Comparison of ENCODE assay signal across 8 cellular contexts in the genomic region with DNA sequence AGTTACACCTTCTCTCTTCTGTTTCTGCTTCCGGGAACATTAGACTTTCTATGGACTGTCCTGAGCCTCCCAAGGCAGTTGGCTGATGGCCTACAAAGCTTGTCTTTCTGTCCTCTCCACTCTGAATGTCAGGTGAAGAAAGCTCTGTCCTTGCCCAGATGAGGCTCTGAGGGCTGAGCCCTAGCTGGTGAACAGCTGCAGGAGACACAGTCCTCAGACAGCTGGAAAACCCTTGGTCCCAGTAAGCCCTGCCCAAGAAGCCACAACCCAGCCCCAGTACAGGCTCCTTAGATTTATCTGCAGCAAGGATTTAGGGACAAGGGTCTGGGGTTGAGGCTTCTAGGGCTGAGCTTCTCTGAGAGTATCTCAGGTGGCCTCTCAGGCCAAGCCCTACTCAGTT. TPM values are rescaled to one million over a fixed set of nuclear protein-coding genes. Genes with fewer than 3 reads are reported as not detected.
"Had no signal": no experiment of that assay in that cellular context is flagged by ENCODE, and none has a peak within 500 bp of the region (broad histone marks: within the 10 kb centered on the region; RNA-seq: fewer than 3 reads in every experiment).

No MANE protein-coding gene starts in this region.

RNA-seq across cellular contexts. Expression of a gene that starts 26.3 kb away (rescaled TPM):
- total RNA-seq: activated B cell treated with CpG ODN at 0.5 μM for 24 hours; activated CD4-positive, alpha-beta T cell treated with anti-CD3 and anti-CD28 coated beads, Interleukin-2, amount 10 ng/mL, durations not matched to agents 24 days and 14 days; activated CD8-positive, alpha-beta memory T cell treated with anti-CD3 and anti-CD28 coated beads, Interleukin-2, amount 10 ng/mL, durations not matched to agents 7 days and 5 days; activated T-helper 1 cell treated with anti-CD3 and anti-CD28 coated beads, Interleukin-12 subunit alpha, Interleukin-12 subunit beta, Interleukin-2, Interleukin-4 antibody, amounts not matched to agents 30 ng/mL and 10 ng/mL and 1 ng/mL, durations not matched to agents 14 hours and 24 hours and 36 hours; aorta; body of pancreas; Peyer's patch; T-cell had no signal
- polyA plus RNA-seq: aorta had no signal
